14 cellular contexts compared by ENCODE assay signal in the genomic region with DNA sequence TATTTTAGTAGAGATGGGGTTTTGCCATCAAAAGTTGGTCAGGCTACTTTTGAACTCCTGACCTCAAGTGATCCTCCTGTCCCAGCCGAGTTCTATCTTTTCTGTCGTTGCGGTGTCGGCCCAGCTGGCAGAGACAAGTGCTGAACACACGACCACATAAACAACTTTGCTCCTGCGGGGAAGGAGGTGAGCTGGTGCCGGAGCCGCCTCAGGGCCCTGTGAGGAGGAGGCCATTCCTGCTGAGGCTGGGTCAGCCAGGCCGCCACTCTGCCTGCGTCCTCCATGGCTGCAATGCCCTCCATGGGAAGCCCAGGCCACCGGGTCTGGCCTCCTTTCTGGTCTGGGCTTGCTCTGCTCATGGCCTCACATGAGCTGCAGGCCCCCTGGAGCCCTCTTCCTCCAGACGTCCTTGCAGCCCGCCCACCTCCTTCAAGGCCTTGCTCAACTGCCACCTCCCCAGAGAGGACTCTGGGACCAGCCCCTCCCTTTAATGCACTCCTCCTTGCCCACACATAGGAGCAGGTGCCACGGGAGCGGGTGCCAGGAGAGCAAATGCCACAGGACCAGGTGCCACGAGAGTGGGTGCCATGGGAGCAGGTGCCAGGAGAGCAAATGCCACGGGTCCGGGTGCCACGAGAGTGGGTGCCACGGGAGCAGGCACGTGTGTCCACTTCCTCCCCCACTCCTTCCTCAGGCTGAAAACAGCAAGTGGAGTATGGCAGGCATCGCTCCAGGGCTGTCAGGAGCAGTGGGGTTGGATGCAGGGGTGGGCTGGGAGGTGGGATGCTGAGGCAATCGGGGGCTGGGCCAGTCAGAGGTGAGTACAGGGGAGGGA. TPM values are rescaled to one million over a fixed set of nuclear protein-coding genes. Genes with fewer than 3 reads are reported as not detected.
"Had no signal": no experiment of that assay in that cellular context is flagged by ENCODE, and none has a peak within 500 bp of the region (broad histone marks: within the 10 kb centered on the region; RNA-seq: fewer than 3 reads in every experiment).

No MANE protein-coding gene starts in this region.

- H3K4me3 ChIP-seq: adrenal gland, hepatocyte, tibial nerve, vagina had no signal

- H2AFZ ChIP-seq: hepatocyte had no signal

- H3K36me3 ChIP-seq: adrenal gland, vagina had no signal

- H3K4me1 ChIP-seq: adrenal gland, vagina had no signal

- H3K27me3 ChIP-seq: vagina had no signal

- DNase-seq: activated CD4-positive, alpha-beta T cell treated with anti-CD3 and anti-CD28 coated beads, Interleukin-2, amount 50 U/mL, for 4 hours; activated gamma-delta T cell treated with Interleukin-2 at 50 U/mL for 16 hours; activated T-cell treated with anti-CD3 and anti-CD28 coated beads, Interleukin-2, amount 50 U/mL, for 72 hours; adrenal gland; foreskin fibroblast; stimulated activated CD4-positive, alpha-beta T cell treated with anti-CD3 and anti-CD28 coated beads, Interleukin-2, amount 100 ng/mL, for 24 hours had no signal

- ATAC-seq: activated T-cell treated with anti-CD3 and anti-CD28 coated beads, Interleukin-2, amount 50 U/mL, for 72 hours; naive thymus-derived CD8-positive, alpha-beta T cell had no signal

- H3K4me2 ChIP-seq: hepatocyte had no signal

- H3K27ac ChIP-seq: adrenal gland, epithelial cell of prostate, hepatocyte, tibial nerve, vagina had no signal

- FAIRE-seq: islet of Langerhans had no signal

- H3K9me3 ChIP-seq: adrenal gland, vagina had no signal

RNA-seq across cellular contexts. Expression of gene CBFA2T3, which starts 28.4 kb away (rescaled TPM):
- total RNA-seq: activated CD8-positive, alpha-beta memory T cell treated with anti-CD3 and anti-CD28 coated beads for 36 hours; dermis microvascular lymphatic vessel endothelial cell had no signal
